1 cellular context compared by ENCODE assay signal in the genomic region with DNA sequence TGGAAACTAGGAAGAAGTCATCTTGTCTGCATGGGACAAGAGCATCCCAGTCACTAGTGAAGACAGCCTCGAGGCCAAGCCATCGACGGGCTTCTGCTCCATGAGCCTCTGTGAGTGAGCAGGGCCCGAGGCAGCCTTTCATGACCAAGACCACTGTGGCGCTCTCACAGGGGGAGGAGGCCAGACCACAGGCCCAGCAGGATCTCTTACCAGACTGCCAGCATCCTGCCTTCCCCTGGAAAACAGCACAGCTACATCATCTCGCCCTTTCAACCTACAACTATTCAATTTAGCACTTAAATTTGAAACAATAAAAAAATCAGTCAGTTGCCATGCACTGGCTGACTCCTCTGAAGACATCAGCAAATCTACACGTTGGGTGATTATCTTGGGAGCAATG.
TF ChIP-seq lines count a peak whose summit lies in the region.

No MANE protein-coding gene starts in this region.

TF ChIP-seq in H1, 55 proteins besides CTCF, POLR2A, EP300 and RAD21:
- TF ChIP-seq, protein P1, sequence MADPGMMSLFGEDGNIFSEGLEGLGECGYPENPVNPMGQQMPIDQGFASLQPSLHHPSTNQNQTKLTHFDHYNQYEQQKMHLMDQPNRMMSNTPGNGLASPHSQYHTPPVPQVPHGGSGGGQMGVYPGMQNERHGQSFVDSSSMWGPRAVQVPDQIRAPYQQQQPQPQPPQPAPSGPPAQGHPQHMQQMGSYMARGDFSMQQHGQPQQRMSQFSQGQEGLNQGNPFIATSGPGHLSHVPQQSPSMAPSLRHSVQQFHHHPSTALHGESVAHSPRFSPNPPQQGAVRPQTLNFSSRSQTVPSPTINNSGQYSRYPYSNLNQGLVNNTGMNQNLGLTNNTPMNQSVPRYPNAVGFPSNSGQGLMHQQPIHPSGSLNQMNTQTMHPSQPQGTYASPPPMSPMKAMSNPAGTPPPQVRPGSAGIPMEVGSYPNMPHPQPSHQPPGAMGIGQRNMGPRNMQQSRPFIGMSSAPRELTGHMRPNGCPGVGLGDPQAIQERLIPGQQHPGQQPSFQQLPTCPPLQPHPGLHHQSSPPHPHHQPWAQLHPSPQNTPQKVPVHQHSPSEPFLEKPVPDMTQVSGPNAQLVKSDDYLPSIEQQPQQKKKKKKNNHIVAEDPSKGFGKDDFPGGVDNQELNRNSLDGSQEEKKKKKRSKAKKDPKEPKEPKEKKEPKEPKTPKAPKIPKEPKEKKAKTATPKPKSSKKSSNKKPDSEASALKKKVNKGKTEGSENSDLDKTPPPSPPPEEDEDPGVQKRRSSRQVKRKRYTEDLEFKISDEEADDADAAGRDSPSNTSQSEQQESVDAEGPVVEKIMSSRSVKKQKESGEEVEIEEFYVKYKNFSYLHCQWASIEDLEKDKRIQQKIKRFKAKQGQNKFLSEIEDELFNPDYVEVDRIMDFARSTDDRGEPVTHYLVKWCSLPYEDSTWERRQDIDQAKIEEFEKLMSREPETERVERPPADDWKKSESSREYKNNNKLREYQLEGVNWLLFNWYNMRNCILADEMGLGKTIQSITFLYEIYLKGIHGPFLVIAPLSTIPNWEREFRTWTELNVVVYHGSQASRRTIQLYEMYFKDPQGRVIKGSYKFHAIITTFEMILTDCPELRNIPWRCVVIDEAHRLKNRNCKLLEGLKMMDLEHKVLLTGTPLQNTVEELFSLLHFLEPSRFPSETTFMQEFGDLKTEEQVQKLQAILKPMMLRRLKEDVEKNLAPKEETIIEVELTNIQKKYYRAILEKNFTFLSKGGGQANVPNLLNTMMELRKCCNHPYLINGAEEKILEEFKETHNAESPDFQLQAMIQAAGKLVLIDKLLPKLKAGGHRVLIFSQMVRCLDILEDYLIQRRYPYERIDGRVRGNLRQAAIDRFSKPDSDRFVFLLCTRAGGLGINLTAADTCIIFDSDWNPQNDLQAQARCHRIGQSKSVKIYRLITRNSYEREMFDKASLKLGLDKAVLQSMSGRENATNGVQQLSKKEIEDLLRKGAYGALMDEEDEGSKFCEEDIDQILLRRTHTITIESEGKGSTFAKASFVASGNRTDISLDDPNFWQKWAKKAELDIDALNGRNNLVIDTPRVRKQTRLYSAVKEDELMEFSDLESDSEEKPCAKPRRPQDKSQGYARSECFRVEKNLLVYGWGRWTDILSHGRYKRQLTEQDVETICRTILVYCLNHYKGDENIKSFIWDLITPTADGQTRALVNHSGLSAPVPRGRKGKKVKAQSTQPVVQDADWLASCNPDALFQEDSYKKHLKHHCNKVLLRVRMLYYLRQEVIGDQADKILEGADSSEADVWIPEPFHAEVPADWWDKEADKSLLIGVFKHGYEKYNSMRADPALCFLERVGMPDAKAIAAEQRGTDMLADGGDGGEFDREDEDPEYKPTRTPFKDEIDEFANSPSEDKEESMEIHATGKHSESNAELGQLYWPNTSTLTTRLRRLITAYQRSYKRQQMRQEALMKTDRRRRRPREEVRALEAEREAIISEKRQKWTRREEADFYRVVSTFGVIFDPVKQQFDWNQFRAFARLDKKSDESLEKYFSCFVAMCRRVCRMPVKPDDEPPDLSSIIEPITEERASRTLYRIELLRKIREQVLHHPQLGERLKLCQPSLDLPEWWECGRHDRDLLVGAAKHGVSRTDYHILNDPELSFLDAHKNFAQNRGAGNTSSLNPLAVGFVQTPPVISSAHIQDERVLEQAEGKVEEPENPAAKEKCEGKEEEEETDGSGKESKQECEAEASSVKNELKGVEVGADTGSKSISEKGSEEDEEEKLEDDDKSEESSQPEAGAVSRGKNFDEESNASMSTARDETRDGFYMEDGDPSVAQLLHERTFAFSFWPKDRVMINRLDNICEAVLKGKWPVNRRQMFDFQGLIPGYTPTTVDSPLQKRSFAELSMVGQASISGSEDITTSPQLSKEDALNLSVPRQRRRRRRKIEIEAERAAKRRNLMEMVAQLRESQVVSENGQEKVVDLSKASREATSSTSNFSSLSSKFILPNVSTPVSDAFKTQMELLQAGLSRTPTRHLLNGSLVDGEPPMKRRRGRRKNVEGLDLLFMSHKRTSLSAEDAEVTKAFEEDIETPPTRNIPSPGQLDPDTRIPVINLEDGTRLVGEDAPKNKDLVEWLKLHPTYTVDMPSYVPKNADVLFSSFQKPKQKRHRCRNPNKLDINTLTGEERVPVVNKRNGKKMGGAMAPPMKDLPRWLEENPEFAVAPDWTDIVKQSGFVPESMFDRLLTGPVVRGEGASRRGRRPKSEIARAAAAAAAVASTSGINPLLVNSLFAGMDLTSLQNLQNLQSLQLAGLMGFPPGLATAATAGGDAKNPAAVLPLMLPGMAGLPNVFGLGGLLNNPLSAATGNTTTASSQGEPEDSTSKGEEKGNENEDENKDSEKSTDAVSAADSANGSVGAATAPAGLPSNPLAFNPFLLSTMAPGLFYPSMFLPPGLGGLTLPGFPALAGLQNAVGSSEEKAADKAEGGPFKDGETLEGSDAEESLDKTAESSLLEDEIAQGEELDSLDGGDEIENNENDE (IDR thresholded peaks at IDR 0.05; ENCODE audit: insufficient replicate concordance, low read length) = no peak
- TF ChIP-seq RNF2 (IDR thresholded peaks at IDR 0.05; ENCODE audit: borderline replicate concordance, low read depth, low read length, missing control alignments, poor library complexity, severe bottlenecking) (no peak), MAFK (IDR thresholded peaks at IDR 0.05; ENCODE audit: low read depth, low read length) (no peak), RBBP5 (IDR thresholded peaks at IDR 0.05; ENCODE audit: borderline replicate concordance, low read depth, low read length) (no peak)
